27 cellular contexts compared by ENCODE assay signal in genomic region chr1:12444329-12444841, GRCh38.
DNase-seq lines count a peak whose midpoint lies in the region; ATAC-seq and TF ChIP-seq lines count a peak whose summit lies in the region.
"Had no signal": no experiment of that assay in that cellular context is flagged by ENCODE, and none has a peak within 500 bp of the region (broad histone marks: within the 10 kb centered on the region; RNA-seq: fewer than 3 reads in every experiment).

No MANE protein-coding gene starts in this region.

- no peak overlapping the region for H3K4me3 ChIP-seq in IMR-90 (ENCODE audit: insufficient read depth, low read depth, low read length)
- H3K4me3 ChIP-seq in thoracic aorta = no peak overlapping the region
- H3K4me3 ChIP-seq: BLaER1, GM12878, GM23248, MG63 had no signal

- no TSS peak for BruUV-seq in IMR-90 (replicated peaks; lab: Mats Ljungman, UMichigan)

- no peak overlapping the region for H3K23ac ChIP-seq in IMR-90 (ENCODE audit: low read depth, low read length)

- H3K9me3 Mint-ChIP-seq in activated CD8-positive, alpha-beta memory T cell treated with anti-CD3 and anti-CD28 coated beads, Interleukin-2, amount 10 ng/mL, durations not matched to agents 7 days and 5 days (ENCODE audit: low read depth) = no peaks in the 10 kb centered on the region
- H3K9me3 Mint-ChIP-seq in central memory CD8-positive, alpha-beta T cell = no peaks in the 10 kb centered on the region
- H3K9me3 Mint-ChIP-seq: CD4-positive, alpha-beta memory T cell had no signal

- H3K27me3 ChIP-seq in IMR-90 (ENCODE audit: control insufficient read depth, insufficient read depth, low read length) = no peaks in the 10 kb centered on the region
- H3K27me3 ChIP-seq in thoracic aorta (replicated peaks; ENCODE audit: insufficient read depth) = no peaks in the 10 kb centered on the region
- H3K27me3 ChIP-seq: BLaER1, MG63 had no signal

- no peak overlapping the region for H2BK120ac ChIP-seq in IMR-90 (ENCODE audit: low read depth, low read length)

- H3K27me3 Mint-ChIP-seq in activated CD8-positive, alpha-beta memory T cell treated with anti-CD3 and anti-CD28 coated beads, Interleukin-2, amount 10 ng/mL, durations not matched to agents 7 days and 5 days = peaks cover 33% of the 10 kb centered on the region
- H3K27me3 Mint-ChIP-seq in central memory CD8-positive, alpha-beta T cell = no peaks in the 10 kb centered on the region
- H3K27me3 Mint-ChIP-seq: CD4-positive, alpha-beta memory T cell had no signal

- no peak for TF ChIP-seq CTCF in IMR-90 (conservative IDR thresholded peaks at IDR 0.05; ENCODE audit: low read depth, low read length)
- no peak for TF ChIP-seq CTCF in thoracic aorta (IDR thresholded peaks at IDR 0.05)

- POLR2A ChIA-PET in IMR-90 (lab: Charles Lee; ENCODE audit: unreplicated experiment) = no interaction called here

- ATAC-seq in activated CD8-positive, alpha-beta memory T cell treated with anti-CD3 and anti-CD28 coated beads, Interleukin-2, amount 10 ng/mL, durations not matched to agents 7 days and 5 days = no peak
- ATAC-seq in IMR-90 (ENCODE audit: low read depth) (no peak), thoracic aorta (ENCODE audit: insufficient number of reproducible peaks, low FRiP score, low read depth) (no peak), HG02610 (IDR thresholded peaks at IDR 0.05; ENCODE audit: unreplicated experiment) (no peak)
- no peak for ATAC-seq in central memory CD8-positive, alpha-beta T cell (replicated peaks; ENCODE audit: extremely low read depth, poor library complexity, severe bottlenecking)
- ATAC-seq: GM12878, HepG2, Panc1 had no signal

- H3K4me2 ChIP-seq in IMR-90 (ENCODE audit: low read depth, low read length) = no peak overlapping the region
- H3K4me2 ChIP-seq: BLaER1 had no signal

- no peak for TF ChIP-seq RAD21 in IMR-90 (IDR thresholded peaks at IDR 0.05; ENCODE audit: low read length)

- H2BK15ac ChIP-seq in IMR-90 (ENCODE audit: low read depth, low read length) = no peak overlapping the region

- H3K9me3 ChIP-seq in IMR-90 (ENCODE audit: control insufficient read depth, insufficient read depth, low read length) = no peaks in the 10 kb centered on the region
- H3K9me3 ChIP-seq in thoracic aorta = no peaks in the 10 kb centered on the region
- H3K9me3 ChIP-seq: BLaER1 had no signal

- H2AFZ ChIP-seq in IMR-90 (replicated peaks; ENCODE audit: low read length, poor library complexity) = no peak overlapping the region
- H2AFZ ChIP-seq: GM23248 had no signal

- no peak overlapping the region for H3K14ac ChIP-seq in IMR-90 (replicated peaks; ENCODE audit: low read depth, low read length)

- H3K27ac Mint-ChIP-seq in activated CD8-positive, alpha-beta memory T cell treated with anti-CD3 and anti-CD28 coated beads, Interleukin-2, amount 10 ng/mL, durations not matched to agents 7 days and 5 days = peak overlapping the region; percentile 39
- peak overlapping the region; percentile 33 for H3K27ac Mint-ChIP-seq in central memory CD8-positive, alpha-beta T cell (ENCODE audit: low read depth)

- H3K36me3 Mint-ChIP-seq in activated CD8-positive, alpha-beta memory T cell treated with anti-CD3 and anti-CD28 coated beads, Interleukin-2, amount 10 ng/mL, durations not matched to agents 7 days and 5 days = peaks cover 58% of the 10 kb centered on the region
- H3K36me3 Mint-ChIP-seq in central memory CD8-positive, alpha-beta T cell (ENCODE audit: insufficient read depth) = peaks cover 7% of the 10 kb centered on the region

- H3K4me3 Mint-ChIP-seq in activated CD8-positive, alpha-beta memory T cell treated with anti-CD3 and anti-CD28 coated beads, Interleukin-2, amount 10 ng/mL, durations not matched to agents 7 days and 5 days = no peak overlapping the region
- no peak overlapping the region for H3K4me3 Mint-ChIP-seq in central memory CD8-positive, alpha-beta T cell
- H3K4me3 Mint-ChIP-seq: CD4-positive, alpha-beta memory T cell had no signal

- H4K20me1 ChIP-seq in IMR-90 (ENCODE audit: insufficient read depth, low read length) = no peaks in the 10 kb centered on the region
- H4K20me1 ChIP-seq: BLaER1 had no signal

- no peak overlapping the region for H4K91ac ChIP-seq in IMR-90 (ENCODE audit: insufficient read depth, low read depth, low read length)

- peaks cover 17% of the 10 kb centered on the region for H3K4me1 ChIP-seq in IMR-90 (ENCODE audit: control insufficient read depth, insufficient read depth, low read length)
- peaks cover 23 to 71% of the 10 kb centered on the region in 2 donors for H3K4me1 ChIP-seq in thoracic aorta (ENCODE audit: control insufficient read depth in 1 of 2, low read depth in 2 of 2)

- intact Hi-C loops in IMR-90 (cut with micrococcal nuclease) = no loop called here

- H3K9ac ChIP-seq in IMR-90 (ENCODE audit: low read depth, low read length) = no peak overlapping the region
- H3K9ac ChIP-seq: BLaER1, GM23248 had no signal

- no CpG with 5 or more reads among the region's 4 CpGs for WGBS in IMR-90 (ENCODE audit: extremely low coverage in 2 of 2, insufficient read length in 1 of 2), 2 experiments

- peaks cover 43% of the 10 kb centered on the region for H3K4me1 Mint-ChIP-seq in activated CD8-positive, alpha-beta memory T cell treated with anti-CD3 and anti-CD28 coated beads, Interleukin-2, amount 10 ng/mL, durations not matched to agents 7 days and 5 days
- H3K4me1 Mint-ChIP-seq in central memory CD8-positive, alpha-beta T cell = peaks cover 50% of the 10 kb centered on the region

- peaks cover 0 to 11% of the 10 kb centered on the region in 2 experiments; a peak in 2 of 4 replicates for H3K79me1 ChIP-seq in IMR-90 (ENCODE audit: low read depth in 1 of 2, low read length in 2 of 2)

- H2AK9ac ChIP-seq in IMR-90 (replicated peaks; ENCODE audit: low read depth, low read length, poor library complexity) = no peak overlapping the region

- CTCF ChIA-PET in activated CD8-positive, alpha-beta memory T cell treated with anti-CD3 and anti-CD28 coated beads, Interleukin-2, amount 10 ng/mL, durations not matched to agents 7 days and 5 days (lab: Charles Lee) = no interaction called here
- CTCF ChIA-PET in IMR-90 (lab: Yijun Ruan, JAX) = no interaction called here

- in situ Hi-C loops in IMR-90 (cut with MboI; ENCODE audit: low sequenced_read_pairs) = no loop called here

- H3K36me3 ChIP-seq in IMR-90 (ENCODE audit: control insufficient read depth, insufficient read depth, low read length) (no peaks in the 10 kb centered on the region; the same call in 1 of the 2 replicates), thoracic aorta (no peaks in the 10 kb centered on the region)

- no peak overlapping the region for H2BK5ac ChIP-seq in IMR-90 (ENCODE audit: low read depth, low read length, poor library complexity, severe bottlenecking)

- no peak overlapping the region for H3K18ac ChIP-seq in IMR-90 (ENCODE audit: low read depth, low read length)

- no peak overlapping the region for H3K27ac ChIP-seq in IMR-90 (ENCODE audit: insufficient read depth, low read length)
- H3K27ac ChIP-seq in thoracic aorta = peak overlapping the region; percentile 10 to 92
- H3K27ac ChIP-seq: BLaER1, GM23248, RWPE1 had no signal

- H4K5ac ChIP-seq in IMR-90 (ENCODE audit: low read depth, low read length) = no peak overlapping the region

- no peak overlapping the region for H2AK5ac ChIP-seq in IMR-90 (ENCODE audit: low read depth, low read length)

- dilution Hi-C loops in IMR-90 (cut with HindIII; ENCODE audit: low sequenced_read_pairs, unreplicated experiment) = no loop called here

- no peak for TF ChIP-seq POLR2A in IMR-90 (IDR thresholded peaks at IDR 0.05; ENCODE audit: low read depth, low read length)

- H3K56ac ChIP-seq in IMR-90 (ENCODE audit: extremely low read depth, insufficient read depth, low read length) = no peak overlapping the region

- H2BK20ac ChIP-seq in IMR-90 (ENCODE audit: low read depth, low read length) = no peak overlapping the region

- peaks cover 8% of the 10 kb centered on the region for H3K9me1 ChIP-seq in IMR-90 (ENCODE audit: insufficient read depth, low read length)

- no peak overlapping the region for H3K4ac ChIP-seq in IMR-90 (ENCODE audit: low read depth, low read length)

- DNase-seq in activated CD8-positive, alpha-beta memory T cell treated with anti-CD3 and anti-CD28 coated beads, Interleukin-2, amount 10 ng/mL, durations not matched to agents 7 days and 5 days = no peak
- DNase-seq in activated CD8-positive, alpha-beta memory T cell treated with anti-CD3 and anti-CD28 coated beads, Interleukin-2, amount 50 U/mL, for 48 hours = no peak
- DNase-seq in IMR-90 (no peak), thoracic aorta (ENCODE audit: low spot score) (no peak), LoVo (ENCODE audit: low spot score) (no peak)
- DNase-seq in central memory CD8-positive, alpha-beta T cell (ENCODE audit: low spot score in 2 of 2) = no peak
- DNase-seq in stimulated activated CD4-positive, alpha-beta T cell treated with anti-CD3 and anti-CD28 coated beads, Interleukin-4, amount 100 ng/mL, for 4 hours = no peak
- DNase-seq: 8988T; CD4-positive, alpha-beta memory T cell; COR-L47; GM23248; H7; KBM-7; MG63; NCI-H1417; NCI-H1694; NCI-H2081; NCI-H226; NCI-H510A; NCI-H69; SHP77 had no signal

- H4K8ac ChIP-seq in IMR-90 (ENCODE audit: low read depth in 2 of 2, low read length in 2 of 2) = no peak overlapping the region

TF ChIP-seq in IMR-90, 13 proteins besides CTCF, POLR2A, EP300 and RAD21:
- TF ChIP-seq CHD1 (IDR thresholded peaks at IDR 0.05; ENCODE audit: low read depth, low read length) (no peak), USF2 (IDR thresholded peaks at IDR 0.05; ENCODE audit: low read depth, low read length) (no peak), MAFK (IDR thresholded peaks at IDR 0.05; ENCODE audit: low read depth, low read length) (peak; percentile 29; the same call in 1 of the 2 replicates), MAZ (IDR thresholded peaks at IDR 0.05; ENCODE audit: borderline replicate concordance, low read depth, low read length) (no peak), SMC3 (IDR thresholded peaks at IDR 0.05; ENCODE audit: low read depth, low read length) (no peak), FOS (IDR thresholded peaks at IDR 0.05; ENCODE audit: low read depth, low read length) (no peak)
